19 cellular contexts compared by ENCODE assay signal in genomic region chr12:107730942-107731341, GRCh38. TPM values are rescaled to one million over a fixed set of nuclear protein-coding genes. Genes with fewer than 3 reads are reported as not detected.
A peak's percentile ranks its signal among the peaks of the same experiment; 100 is the strongest.
DNase-seq lines count a peak whose midpoint lies in the region; ATAC-seq and TF ChIP-seq lines count a peak whose summit lies in the region.
"Had no signal": no experiment of that assay in that cellular context is flagged by ENCODE, and none has a peak within 500 bp of the region (broad histone marks: within the 10 kb centered on the region; RNA-seq: fewer than 3 reads in every experiment).

No MANE protein-coding gene starts in this region.

- no peaks in the 10 kb centered on the region for H3K4me1 ChIP-seq in IMR-90 (ENCODE audit: control insufficient read depth, insufficient read depth, low read length)
- no peaks in the 10 kb centered on the region for H3K4me1 ChIP-seq in Panc1 (ENCODE audit: control insufficient read depth, insufficient read depth, low read length)
- peaks cover 0 to 15% (median 2%) of the 10 kb centered on the region in 6 donors for H3K4me1 ChIP-seq in spleen
- H3K4me1 ChIP-seq: BLaER1 had no signal

- no peak overlapping the region for H3K4me2 ChIP-seq in IMR-90 (ENCODE audit: low read depth, low read length)
- H3K4me2 ChIP-seq: BLaER1 had no signal

- H3K9me1 ChIP-seq in IMR-90 (ENCODE audit: insufficient read depth, low read length) = peaks cover 2% of the 10 kb centered on the region; the same call in 1 of the 2 replicates

- in situ Hi-C loops in IMR-90 (cut with MboI; ENCODE audit: low sequenced_read_pairs) = no loop called here
- in situ Hi-C loops in Panc1 (cut with HindIII; ENCODE audit: low pct_unique_long_range_greater_than_20kb, low sequenced_read_pairs) = no loop called here

- H3K79me1 ChIP-seq in IMR-90 (ENCODE audit: low read depth in 1 of 2, low read length in 2 of 2) = peaks cover 0 to under 1% of the 10 kb centered on the region in 2 experiments; a peak in 1 of 4 replicates

- TF ChIP-seq POLR2A in IMR-90 (IDR thresholded peaks at IDR 0.05; ENCODE audit: low read depth, low read length) (no peak), spleen (IDR thresholded peaks at IDR 0.05) (no peak)

- no peak overlapping the region for H4K8ac ChIP-seq in IMR-90 (ENCODE audit: low read depth in 2 of 2, low read length in 2 of 2)

- H2BK15ac ChIP-seq in IMR-90 (ENCODE audit: low read depth, low read length) = no peak overlapping the region

- H2AK9ac ChIP-seq in IMR-90 (replicated peaks; ENCODE audit: low read depth, low read length, poor library complexity) = no peak overlapping the region

- H3K14ac ChIP-seq in IMR-90 (replicated peaks; ENCODE audit: low read depth, low read length) = no peak overlapping the region

- H2BK5ac ChIP-seq in IMR-90 (ENCODE audit: low read depth, low read length, poor library complexity, severe bottlenecking) = no peak overlapping the region

- dilution Hi-C loops in IMR-90 (cut with HindIII; ENCODE audit: low sequenced_read_pairs, unreplicated experiment) = no loop called here

- TF ChIP-seq CTCF in IMR-90 (conservative IDR thresholded peaks at IDR 0.05; ENCODE audit: low read depth, low read length) (no peak), Panc1 (IDR thresholded peaks at IDR 0.05) (no peak), spleen (IDR thresholded peaks at IDR 0.05 in 8 of 11, conservative IDR thresholded peaks at IDR 0.05 in 3 of 11) (no peak)

- no peak overlapping the region for H3K56ac ChIP-seq in IMR-90 (ENCODE audit: extremely low read depth, insufficient read depth, low read length)

- no peak for TF ChIP-seq RAD21 in IMR-90 (IDR thresholded peaks at IDR 0.05; ENCODE audit: low read length)

- H2BK120ac ChIP-seq in IMR-90 (ENCODE audit: low read depth, low read length) = no peak overlapping the region

- no peak overlapping the region for H3K4ac ChIP-seq in IMR-90 (ENCODE audit: low read depth, low read length)

- no peak overlapping the region for H3K9ac ChIP-seq in IMR-90 (ENCODE audit: low read depth, low read length)
- H3K9ac ChIP-seq: BLaER1, GM23248 had no signal

- H3K27ac ChIP-seq in IMR-90 (ENCODE audit: insufficient read depth, low read length) (no peak overlapping the region), Panc1 (ENCODE audit: low read length) (no peak overlapping the region), spleen (peak overlapping the region in 6 of 8 donors; percentile 23 to 83 (median 64)), caudate nucleus (ENCODE audit: low read depth, low read length) (no peak overlapping the region)
- H3K27ac ChIP-seq: BLaER1, GM23248 had no signal

- intact Hi-C loops in IMR-90 (cut with micrococcal nuclease) (no loop called here), Panc1 (cut with micrococcal nuclease; ENCODE audit: unreplicated experiment) (no loop called here), spleen (cut with DNase I; ENCODE audit: low total_unique reads) (no loop called here)

- peaks cover 15% of the 10 kb centered on the region for H3K36me3 ChIP-seq in IMR-90 (ENCODE audit: control insufficient read depth, insufficient read depth, low read length)
- peaks cover 10% of the 10 kb centered on the region; the same call in 1 of the 2 replicates for H3K36me3 ChIP-seq in Panc1 (ENCODE audit: control insufficient read depth, insufficient read depth, low read length)
- H3K36me3 ChIP-seq in spleen = peaks cover 12 to 40% (median 33%) of the 10 kb centered on the region in 6 donors

- POLR2A ChIA-PET in IMR-90 (lab: Charles Lee; ENCODE audit: unreplicated experiment) = no interaction called here
- POLR2A ChIA-PET in Panc1 (lab: Charles Lee) = no interaction called here

- H3K27me3 ChIP-seq in IMR-90 (ENCODE audit: control insufficient read depth, insufficient read depth, low read length) (no peaks in the 10 kb centered on the region), Panc1 (ENCODE audit: control insufficient read depth, insufficient read depth, low read length) (no peaks in the 10 kb centered on the region), spleen (replicated peaks in 1 of 7) (no peaks in the 10 kb centered on the region)
- H3K27me3 ChIP-seq: BLaER1 had no signal

- H3K23ac ChIP-seq in IMR-90 (ENCODE audit: low read depth, low read length) = no peak overlapping the region

- no CpG with 5 or more reads among the region's 3 CpGs for WGBS in IMR-90 (ENCODE audit: extremely low coverage in 2 of 2, insufficient read length in 1 of 2), 2 experiments
- 82 to 100% (median 84%) methylated on average over 3 of the region's 3 CpGs for WGBS in spleen, 5 donors

- H4K5ac ChIP-seq in IMR-90 (ENCODE audit: low read depth, low read length) = no peak overlapping the region

- H3K9me3 ChIP-seq in IMR-90 (ENCODE audit: control insufficient read depth, insufficient read depth, low read length) (no peaks in the 10 kb centered on the region), Panc1 (ENCODE audit: control insufficient read depth, insufficient read depth, low read depth, low read length) (no peaks in the 10 kb centered on the region), spleen (peaks cover 0 to 4% (median 0%) of the 10 kb centered on the region in 8 donors)
- H3K9me3 ChIP-seq: BLaER1 had no signal

- H2BK20ac ChIP-seq in IMR-90 (ENCODE audit: low read depth, low read length) = no peak overlapping the region

- H3K18ac ChIP-seq in IMR-90 (ENCODE audit: low read depth, low read length) = no peak overlapping the region

- H4K91ac ChIP-seq in IMR-90 (ENCODE audit: insufficient read depth, low read depth, low read length) = no peak overlapping the region

- no peak overlapping the region for H3K4me3 ChIP-seq in IMR-90 (ENCODE audit: insufficient read depth, low read depth, low read length)
- H3K4me3 ChIP-seq in Panc1 (ENCODE audit: low read depth in 2 of 2, low read length in 2 of 2) = no peak overlapping the region
- H3K4me3 ChIP-seq in spleen = no peak overlapping the region
- H3K4me3 ChIP-seq: BLaER1, GM12878, GM23248 had no signal

- CTCF ChIA-PET in IMR-90 (lab: Yijun Ruan, JAX) = no interaction called here
- CTCF ChIA-PET in Panc1 (lab: Charles Lee) = no interaction called here

- BruUV-seq in IMR-90 (replicated peaks; lab: Mats Ljungman, UMichigan) (no TSS peak), Panc1 (replicated peaks; lab: Mats Ljungman, UMichigan) (no TSS peak)

- ATAC-seq in IMR-90 (ENCODE audit: low read depth) (peak; percentile 24), Panc1 (peak; percentile 60)
- ATAC-seq: HCT116 had no signal

- no peak overlapping the region for H2AFZ ChIP-seq in IMR-90 (replicated peaks; ENCODE audit: low read length, poor library complexity)
- H2AFZ ChIP-seq: GM23248 had no signal

- H4K20me1 ChIP-seq in IMR-90 (ENCODE audit: insufficient read depth, low read length) = 0 out of 2 replicates have a peak, but pooled peaks cover 4% of the 10 kb centered on the region

- DNase-seq in IMR-90 (no peak), Panc1 (ENCODE audit: low read depth, low spot score) (no peak), medulla oblongata (ENCODE audit: extremely low spot score) (peak; percentile 28), spleen (no peak), UCSD-AML1 (lab: John Stamatoyannopoulos, UW; ENCODE audit: unreplicated experiment) (no peak), caudate nucleus (lab: John Stamatoyannopoulos, UW) (no peak), NCI-H345 (lab: John Stamatoyannopoulos, UW) (no peak)
- no peak for DNase-seq in effector CD8-positive, alpha-beta T cell (lab: John Stamatoyannopoulos, UW)
- DNase-seq: Calu3; CD4-positive, CD25-positive, alpha-beta regulatory T cell; DMS 273 treated with DMSO at 0.1 percent for 48 hours; DMS79; GM23248 had no signal

- no peak overlapping the region for H2AK5ac ChIP-seq in IMR-90 (ENCODE audit: low read depth, low read length)

TF ChIP-seq in IMR-90, 13 proteins besides CTCF, POLR2A, EP300 and RAD21:
- TF ChIP-seq MAFK (IDR thresholded peaks at IDR 0.05; ENCODE audit: low read depth, low read length) (no peak), ELK1 (IDR thresholded peaks at IDR 0.05; ENCODE audit: borderline replicate concordance, low read depth, low read length) (no peak), CHD1 (IDR thresholded peaks at IDR 0.05; ENCODE audit: low read depth, low read length) (no peak), MAZ (IDR thresholded peaks at IDR 0.05; ENCODE audit: borderline replicate concordance, low read depth, low read length) (no peak), RFX5 (IDR thresholded peaks at IDR 0.05; ENCODE audit: low read depth, low read length) (no peak)

RNA-seq across cellular contexts. Expression of gene PRDM4, which starts 30.0 kb away (rescaled TPM):
- total RNA-seq in IMR-90 (2012; rRNA removed) = 26.1 and 26.7 TPM in 2 replicates
- polyA plus RNA-seq in IMR-90 (2012; rRNA removed) = 18.1 and 20.1 TPM in 2 replicates
- 9.4 and 10.3 TPM in 2 replicates for polyA plus RNA-seq in IMR-90 (2012; cell fraction: cytosol; rRNA removed)
- polyA plus RNA-seq in IMR-90 (2012; cell fraction: nucleus; rRNA removed; ENCODE audit: low replicate concordance) = 12.3 and 31.3 TPM in 2 replicates
- total RNA-seq in Panc1 (2021; ENCODE audit: unreplicated experiment) = 28.9 TPM
- polyA plus RNA-seq in Panc1 (2012; ENCODE audit: insufficient read length) = 26.5 TPM
- 10 to 100 TPM; 24.9 to 38.4 (median 30.0) TPM for total RNA-seq in spleen
- 1 to 10 TPM; 8.2 to 9.3 (median 8.7) TPM for polyA plus RNA-seq in spleen

RNA-seq across cellular contexts. Expression of gene ASCL4, which starts 43.6 kb away (rescaled TPM):
- total RNA-seq in IMR-90 (2012; rRNA removed) (not detected in 2 replicates), Panc1 (2021; ENCODE audit: unreplicated experiment) (not detected), spleen (not detected)
- polyA plus RNA-seq in IMR-90 (2012; rRNA removed) (not detected in 2 replicates), spleen (under 1 TPM; 0.03 to 0.13 (median 0.05) TPM)
- not detected in 2 replicates for polyA plus RNA-seq in IMR-90 (2012; cell fraction: cytosol; rRNA removed)
- not detected in 2 replicates for polyA plus RNA-seq in IMR-90 (2012; cell fraction: nucleus; rRNA removed; ENCODE audit: low replicate concordance)
- polyA plus RNA-seq in Panc1 (2012; ENCODE audit: insufficient read length) = not detected
- total RNA-seq: A673; Calu3; CD4-positive, CD25-positive, alpha-beta regulatory T cell; G401; GM12878; GM23248; HT-29 had no signal
- polyA plus RNA-seq: CD4-positive, CD25-positive, alpha-beta regulatory T cell; GM12878; GM23248 had no signal

RNA-seq across cellular contexts. Expression of gene PWP1, which starts 45.3 kb away (rescaled TPM):
- total RNA-seq in IMR-90 (2012; rRNA removed) (179 and 341 TPM in 2 replicates), Panc1 (2021; ENCODE audit: unreplicated experiment) (61.7 TPM), spleen (10 to 100 TPM; 24.5 to 78.5 (median 32.0) TPM)
- polyA plus RNA-seq in IMR-90 (2012; rRNA removed) (97.7 and 143 TPM in 2 replicates), spleen (10 to 100 TPM; 24.7 to 29.5 (median 26.9) TPM)
- 119 and 121 TPM in 2 replicates for polyA plus RNA-seq in IMR-90 (2012; cell fraction: cytosol; rRNA removed)
- 99.8 and 211 TPM in 2 replicates for polyA plus RNA-seq in IMR-90 (2012; cell fraction: nucleus; rRNA removed; ENCODE audit: low replicate concordance)
- 98.8 TPM for polyA plus RNA-seq in Panc1 (2012; ENCODE audit: insufficient read length)

Comparison
In these comparisons a context has a peak if more than half of its experiments do, and no peak if none do; other contexts are left out.
1. H3K27ac ChIP-seq: peak in spleen (6 of 8); none in IMR-90 (single experiment), Panc1 (single experiment) and caudate nucleus (single experiment).